25 cellular contexts compared by ENCODE assay signal in the genomic region with DNA sequence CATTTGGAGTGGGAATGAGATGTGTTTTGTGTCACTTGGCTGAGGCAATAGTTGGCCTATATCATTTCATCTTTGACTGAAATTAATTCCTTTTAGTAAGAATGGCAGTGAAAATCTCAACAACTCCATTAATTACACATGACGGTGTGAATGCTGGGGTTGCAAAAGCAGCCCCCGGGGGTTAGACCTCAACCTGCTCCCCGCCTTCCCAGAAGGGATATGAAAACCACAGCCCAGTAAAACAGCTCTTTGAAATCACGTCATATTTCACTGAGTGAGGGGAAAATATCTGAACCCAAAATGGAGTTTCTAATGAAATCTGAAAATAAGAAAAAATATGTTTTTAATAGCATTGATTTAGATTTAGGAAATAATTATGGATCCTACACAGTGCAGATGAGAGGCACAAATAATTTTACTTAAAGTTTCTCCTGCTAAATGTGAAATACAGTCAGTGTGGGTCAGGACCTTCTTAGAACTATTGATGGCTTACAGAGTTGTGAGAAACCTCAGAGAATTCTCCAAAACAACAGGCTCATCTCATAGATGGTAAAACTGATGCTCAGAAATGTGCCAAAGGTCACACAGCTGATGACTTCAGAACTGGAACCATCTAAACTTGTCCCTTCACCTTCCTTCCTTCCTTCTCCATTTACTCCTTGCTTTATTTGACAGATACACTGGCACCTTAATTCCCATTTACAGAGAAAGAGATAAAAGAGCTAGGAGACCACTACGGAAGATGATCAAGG.
"Had no signal": no experiment of that assay in that cellular context is flagged by ENCODE, and none has a peak within 500 bp of the region (broad histone marks: within the 10 kb centered on the region; RNA-seq: fewer than 3 reads in every experiment).

No MANE protein-coding gene starts in this region.

- H3K36me3 ChIP-seq: left ventricle myocardium inferior, ovary, right atrium auricular region, right lobe of liver, stomach, thyroid gland, transverse colon, upper lobe of left lung, vagina had no signal

- H2AFZ ChIP-seq: hepatocyte had no signal

- ATAC-seq: natural killer cell; right lobe of liver; stimulated activated naive B cell treated with anti-CD40 and anti-IgM and Interleukin-4, amounts not matched to agents 10 μg/mL and 1 μg/mL and 100 μg/mL, for 72 hours had no signal

- H3K4me3 ChIP-seq: hepatocyte, left ventricle myocardium inferior, lung, ovary, right atrium auricular region, right lobe of liver, skin epidermis, stomach, testis, thyroid gland, transverse colon, upper lobe of left lung, vagina had no signal

- H3K4me2 ChIP-seq: hepatocyte had no signal

- H3K79me2 ChIP-seq: hepatocyte had no signal

- H3K27me3 ChIP-seq: hepatocyte, ovary, right atrium auricular region, right lobe of liver, testis, thyroid gland, transverse colon, upper lobe of left lung, vagina had no signal

- H3K27ac ChIP-seq: hepatocyte, left ventricle myocardium inferior, ovary, right atrium auricular region, right lobe of liver, skin epidermis, stomach, testis, thyroid gland, transverse colon, upper lobe of left lung, vagina had no signal

- H3K9me3 Mint-ChIP-seq: mesothelial cell of epicardium; natural killer cell; nephron progenitor cell; stimulated activated naive B cell treated with anti-CD40 and anti-IgM and Interleukin-4, amounts not matched to agents 10 μg/mL and 1 μg/mL and 100 μg/mL, for 72 hours had no signal

- H3K4me1 Mint-ChIP-seq: naive B cell; natural killer cell; stimulated activated naive B cell treated with anti-CD40 and anti-IgM and Interleukin-4, amounts not matched to agents 10 μg/mL and 1 μg/mL and 100 μg/mL, for 72 hours had no signal

- DNase-seq: islet precursor cell; left ventricle myocardium inferior; mesendoderm; naive B cell; natural killer cell; nephron progenitor cell; ovary; right lobe of liver; stimulated activated CD4-positive, alpha-beta T cell treated with anti-CD3 and anti-CD28 coated beads, Interleukin-12 subunit alpha, Interleukin-12 subunit beta, amount 100 ng/mL, for 4 hours; stimulated activated CD4-positive, alpha-beta T cell treated with anti-CD3 and anti-CD28 coated beads, Interleukin-15, amount 100 ng/mL, for 24 hours; stimulated activated CD4-positive, alpha-beta T cell treated with anti-CD3 and anti-CD28 coated beads, Interleukin-2, amount 100 ng/mL, for 24 hours; stimulated activated CD4-positive, alpha-beta T cell treated with anti-CD3 and anti-CD28 coated beads, Interleukin-4, amount 100 ng/mL, for 1 hour; stimulated activated naive B cell treated with anti-CD40 and anti-IgM and Interleukin-4, amounts not matched to agents 10 μg/mL and 1 μg/mL and 100 μg/mL, for 72 hours; stomach; testis; thyroid gland; transverse colon; upper lobe of left lung had no signal

- H3K4me1 ChIP-seq: left ventricle myocardium inferior, right atrium auricular region, right lobe of liver, stomach, testis, thyroid gland, transverse colon, upper lobe of left lung, vagina had no signal

- H3K27ac Mint-ChIP-seq: mesothelial cell of epicardium; naive B cell; natural killer cell; nephron progenitor cell; progenitor cell of endocrine pancreas; stimulated activated naive B cell treated with anti-CD40 and anti-IgM and Interleukin-4, amounts not matched to agents 10 μg/mL and 1 μg/mL and 100 μg/mL, for 72 hours had no signal

- H3K4me3 Mint-ChIP-seq: mesothelial cell of epicardium; naive B cell; natural killer cell; nephron progenitor cell; stimulated activated naive B cell treated with anti-CD40 and anti-IgM and Interleukin-4, amounts not matched to agents 10 μg/mL and 1 μg/mL and 100 μg/mL, for 72 hours had no signal

- H3K9me3 ChIP-seq: left ventricle myocardium inferior, ovary, right atrium auricular region, right lobe of liver, stomach, testis, thyroid gland, transverse colon, upper lobe of left lung, vagina had no signal
